In genomic region chr1:78678324-78678723, GRCh38 we compare ENCODE assay signal across 13 cellular contexts. TPM values are rescaled to one million over a fixed set of nuclear protein-coding genes. Genes with fewer than 3 reads are reported as not detected.
DNase-seq lines count a peak whose midpoint lies in the region; ATAC-seq and TF ChIP-seq lines count a peak whose summit lies in the region.
"Had no signal": no experiment of that assay in that cellular context is flagged by ENCODE, and none has a peak within 500 bp of the region (broad histone marks: within the 10 kb centered on the region; RNA-seq: fewer than 3 reads in every experiment).

No MANE protein-coding gene starts in this region.

- ATAC-seq in GM19035 (IDR thresholded peaks at IDR 0.05; ENCODE audit: unreplicated experiment), result peak; percentile 62
- peak; percentile 90 for ATAC-seq in HG02642 (IDR thresholded peaks at IDR 0.05; ENCODE audit: poor library complexity, unreplicated experiment)
- ATAC-seq in HG03521 (IDR thresholded peaks at IDR 0.05; ENCODE audit: unreplicated experiment), result peak; percentile 80
- no peak for ATAC-seq in heart right ventricle
- ATAC-seq: gastrocnemius medialis had no signal

- in situ Hi-C loops in G401 (cut with HindIII; ENCODE audit: low sequenced_read_pairs), result no loop called here

- TF ChIP-seq CTCF in HFFc6 (IDR thresholded peaks at IDR 0.05), result no peak
- no peak for TF ChIP-seq CTCF in heart right ventricle (IDR thresholded peaks at IDR 0.05)

- H3K27me3 ChIP-seq in ACC112 (ENCODE audit: insufficient read depth, low read length) (no peaks in the 10 kb centered on the region), heart right ventricle (no peaks in the 10 kb centered on the region)
- H3K27me3 ChIP-seq: gastrocnemius medialis, spleen, stomach had no signal

- H3K4me1 Mint-ChIP-seq in HFFc6 (ENCODE audit: low read depth), result peaks cover 30% of the 10 kb centered on the region
- H3K4me1 Mint-ChIP-seq: activated B cell treated with CpG ODN at 0.5 μM for 24 hours had no signal

- intact Hi-C loops in heart right ventricle (cut with DNase I), result loop anchor here in 6 of 10 donors (5.0 to 10.0 kb wide), 5 partner anchors 61 to 536 kb away; no protein-coding TSS in a partner anchor

- H3K79me2 ChIP-seq in ACC112 (ENCODE audit: control insufficient read depth, insufficient read depth, low read length, unreplicated experiment), result no peaks in the 10 kb centered on the region

- peaks cover 24% of the 10 kb centered on the region for H3K4me1 ChIP-seq in ACC112 (ENCODE audit: control insufficient read depth, insufficient read depth, low read length, unreplicated experiment)
- no peaks in the 10 kb centered on the region for H3K4me1 ChIP-seq in heart right ventricle
- H3K4me1 ChIP-seq: gastrocnemius medialis had no signal

- no peaks in the 10 kb centered on the region for H3K9me3 ChIP-seq in heart right ventricle
- H3K9me3 ChIP-seq: gastrocnemius medialis, spleen, stomach had no signal

- H3K36me3 ChIP-seq in ACC112 (ENCODE audit: insufficient read depth, low read length) (no peaks in the 10 kb centered on the region), heart right ventricle (no peaks in the 10 kb centered on the region)
- H3K36me3 ChIP-seq: gastrocnemius medialis, spleen, stomach had no signal

- no peaks in the 10 kb centered on the region for H3K36me3 Mint-ChIP-seq in HFFc6 (ENCODE audit: low read depth)
- H3K36me3 Mint-ChIP-seq: brain had no signal

- DNase-seq in HFFc6 (no peak), NCI-H1436 treated with DMSO at 0.1 percent for 48 hours (lab: John Stamatoyannopoulos, UW) (no peak), heart right ventricle (no peak), G401 (ENCODE audit: low spot score) (no peak)
- DNase-seq: activated B cell treated with CpG ODN at 0.5 μM for 24 hours, gastrocnemius medialis, spleen, stomach had no signal

- H3K4me3 ChIP-seq in ACC112 (ENCODE audit: low read depth, low read length) (no peak overlapping the region), heart right ventricle (no peak overlapping the region)
- H3K4me3 ChIP-seq: gastrocnemius medialis, spleen, stomach had no signal

- no peak overlapping the region for H3K4me3 Mint-ChIP-seq in HFFc6
- H3K4me3 Mint-ChIP-seq: activated B cell treated with CpG ODN at 0.5 μM for 24 hours, brain had no signal

- H3K27ac ChIP-seq in ACC112 (ENCODE audit: low read depth, low read length), result no peak overlapping the region
- H3K27ac ChIP-seq in heart right ventricle, result no peak overlapping the region
- H3K27ac ChIP-seq: gastrocnemius medialis, spleen, stomach had no signal

- no peaks in the 10 kb centered on the region; the same call in 1 of the 2 replicates for H3K27me3 Mint-ChIP-seq in HFFc6 (ENCODE audit: insufficient read depth)
- H3K27me3 Mint-ChIP-seq: activated B cell treated with CpG ODN at 0.5 μM for 24 hours, brain had no signal

- no peak overlapping the region for H3K27ac Mint-ChIP-seq in HFFc6
- H3K27ac Mint-ChIP-seq: activated B cell treated with CpG ODN at 0.5 μM for 24 hours, brain had no signal

- peak overlapping the region; percentile 30 for H2AFZ ChIP-seq in ACC112 (ENCODE audit: low read length, unreplicated experiment)

- H3K9me3 Mint-ChIP-seq in HFFc6, result no peaks in the 10 kb centered on the region
- H3K9me3 Mint-ChIP-seq: activated B cell treated with CpG ODN at 0.5 μM for 24 hours had no signal

RNA-seq across cellular contexts. Expression of gene IFI44, which starts 28.7 kb away (rescaled TPM):
- total RNA-seq in HFFc6 (2021; fragmentation: NEBNext Ultra II Directional; extraction: Animal tissue kit (Norgen Biotek cat#: 25700)), result 1 to 10 TPM; 1.3 to 3.3 (median 2.8) TPM
- total RNA-seq in heart right ventricle, result 10 to 100 TPM in 6 of 10 donors, 1 to 10 TPM in 4; 6.4 to 23.7 (median 11.6) TPM
- 10 to 100 TPM; 11.2 to 71.5 TPM for polyA plus RNA-seq in heart right ventricle
- not detected in 2 replicates for total RNA-seq in G401 (2014; rRNA removed; shearing (Covaris generic))

RNA-seq across cellular contexts. Expression of gene IFI44L, which starts 58.1 kb away (rescaled TPM):
- under 1 TPM; 0.18 to 0.52 (median 0.34) TPM for total RNA-seq in HFFc6 (2021; fragmentation: NEBNext Ultra II Directional; extraction: Animal tissue kit (Norgen Biotek cat#: 25700))
- 10 to 100 TPM in 6 of 10 donors, 1 to 10 TPM in 4; 8.1 to 47.7 (median 13.6) TPM for total RNA-seq in heart right ventricle
- 1 to 10 TPM; 3.0 to 7.6 TPM for polyA plus RNA-seq in heart right ventricle
- total RNA-seq in G401 (2014; rRNA removed; shearing (Covaris generic)), result not detected in 2 replicates

Comparison
In these comparisons a context has a peak if more than half of its experiments do, and no peak if none do; other contexts are left out.
1. ATAC-seq: peak in GM19035 (single experiment), HG02642 (single experiment) and HG03521 (single experiment); none in heart right ventricle (0 of 8).